In the genomic region with DNA sequence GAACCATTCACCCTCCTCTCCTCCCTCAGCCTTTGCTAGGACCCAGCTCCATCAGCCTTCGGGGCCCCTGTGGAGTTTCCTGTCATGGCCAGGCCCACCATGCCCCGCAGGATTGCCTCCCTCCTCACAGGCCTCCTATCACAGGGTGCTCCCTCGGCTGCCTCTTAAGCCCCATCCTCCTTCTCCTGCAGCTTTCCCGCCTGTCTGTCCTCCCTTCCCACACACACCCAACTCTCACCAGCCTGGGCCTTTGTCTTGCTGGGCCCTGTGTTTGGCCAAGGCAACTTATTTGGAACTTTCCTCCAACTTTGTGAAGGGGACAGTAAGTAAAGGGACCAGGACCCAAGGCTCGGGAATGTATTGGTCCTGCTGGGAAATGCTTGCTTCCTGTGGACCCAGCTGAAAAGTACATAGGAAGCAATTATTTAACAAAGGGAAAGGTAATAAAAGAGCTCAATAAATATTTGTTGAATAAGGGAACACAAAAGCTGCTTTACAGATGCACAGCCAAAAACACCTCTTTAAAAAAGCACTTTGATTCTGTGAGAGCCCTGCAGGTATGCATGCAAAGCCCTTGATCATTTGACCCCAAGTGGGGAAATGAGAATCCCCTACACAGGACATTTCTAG, we compare ENCODE assay signal across 20 cellular contexts. TPM values are rescaled to one million over a fixed set of nuclear protein-coding genes. Genes with fewer than 3 reads are reported as not detected.
DNase-seq lines count a peak whose midpoint lies in the region; ATAC-seq and TF ChIP-seq lines count a peak whose summit lies in the region.
"Had no signal": no experiment of that assay in that cellular context is flagged by ENCODE, and none has a peak within 500 bp of the region (broad histone marks: within the 10 kb centered on the region; RNA-seq: fewer than 3 reads in every experiment).

No MANE protein-coding gene starts in this region.

- H3K36me3 Mint-ChIP-seq in GM23338 (ENCODE audit: low read depth) = no peaks in the 10 kb centered on the region
- peaks cover 3% of the 10 kb centered on the region for H3K36me3 Mint-ChIP-seq in effector memory CD8-positive, alpha-beta T cell (ENCODE audit: insufficient read depth)
- H3K36me3 Mint-ChIP-seq in activated naive CD4-positive, alpha-beta T cell treated with anti-CD3 and anti-CD28 coated beads, Interleukin-2, amount 50 U/mL, for 72 hours = no peaks in the 10 kb centered on the region
- H3K36me3 Mint-ChIP-seq: activated naive CD8-positive, alpha-beta T cell treated with anti-CD3 and anti-CD28 coated beads, Interleukin-2, amount 10 ng/mL, durations not matched to agents 7 days and 5 days had no signal

- no peaks in the 10 kb centered on the region for H4K20me1 ChIP-seq in GM23338 (replicated peaks; ENCODE audit: insufficient read depth)

- no peak for TF ChIP-seq CTCF in GM23338 (conservative IDR thresholded peaks at IDR 0.05; ENCODE audit: low read depth in 2 of 2)
- TF ChIP-seq CTCF in prostate gland (IDR thresholded peaks at IDR 0.05) = no peak

- 40% methylated on average over 5 of the region's 5 CpGs for WGBS in prostate gland

- no peak overlapping the region for H3K4me2 ChIP-seq in GM23338

- H2AFZ ChIP-seq in GM23338 = no peak overlapping the region

- no peaks in the 10 kb centered on the region for H3K27me3 ChIP-seq in GM23338 (ENCODE audit: insufficient read depth)
- no peaks in the 10 kb centered on the region for H3K27me3 ChIP-seq in prostate gland (replicated peaks; ENCODE audit: insufficient read depth)
- H3K27me3 ChIP-seq: body of pancreas, right atrium auricular region, testis had no signal

- no peaks in the 10 kb centered on the region for H3K9me3 Mint-ChIP-seq in GM23338
- H3K9me3 Mint-ChIP-seq in effector memory CD8-positive, alpha-beta T cell = no peaks in the 10 kb centered on the region
- no peaks in the 10 kb centered on the region for H3K9me3 Mint-ChIP-seq in activated naive CD4-positive, alpha-beta T cell treated with anti-CD3 and anti-CD28 coated beads, Interleukin-2, amount 50 U/mL, for 72 hours
- H3K9me3 Mint-ChIP-seq: activated naive CD8-positive, alpha-beta T cell treated with anti-CD3 and anti-CD28 coated beads, Interleukin-2, amount 10 ng/mL, durations not matched to agents 7 days and 5 days; immature natural killer cell had no signal

- no peak overlapping the region for H3K27ac Mint-ChIP-seq in GM23338
- H3K27ac Mint-ChIP-seq in effector memory CD8-positive, alpha-beta T cell = peak overlapping the region; percentile 54 to 59
- no peak overlapping the region for H3K27ac Mint-ChIP-seq in activated naive CD4-positive, alpha-beta T cell treated with anti-CD3 and anti-CD28 coated beads, Interleukin-2, amount 50 U/mL, for 72 hours
- H3K27ac Mint-ChIP-seq: activated naive CD8-positive, alpha-beta T cell treated with anti-CD3 and anti-CD28 coated beads, Interleukin-2, amount 10 ng/mL, durations not matched to agents 7 days and 5 days; B cell had no signal

- H3K9me3 ChIP-seq in prostate gland = no peaks in the 10 kb centered on the region
- H3K9me3 ChIP-seq: body of pancreas, right atrium auricular region, testis had no signal

- no peaks in the 10 kb centered on the region for H3K9me2 ChIP-seq in GM23338 (ENCODE audit: insufficient read depth)

- H3K27ac ChIP-seq in GM23338 (ENCODE audit: low read depth) (no peak overlapping the region), prostate gland (peak overlapping the region in 1 of 2 donors; percentile 50)
- H3K27ac ChIP-seq: right atrium auricular region, testis had no signal

- DNase-seq in DMS53 (lab: John Stamatoyannopoulos, UW) (peak; percentile 45), DMS53 treated with DMSO at 0.1 percent for 48 hours (lab: John Stamatoyannopoulos, UW; ENCODE audit: unreplicated experiment) (no peak), GM23338 (ENCODE audit: low spot score) (no peak), prostate gland (ENCODE audit: low spot score) (peak; percentile 42)
- DNase-seq in effector memory CD8-positive, alpha-beta T cell = no peak
- no peak for DNase-seq in activated naive CD4-positive, alpha-beta T cell treated with anti-CD3 and anti-CD28 coated beads, Interleukin-2, amount 50 U/mL, for 72 hours (ENCODE audit: low spot score in 2 of 2)
- DNase-seq: 8988T; activated naive CD8-positive, alpha-beta T cell treated with anti-CD3 and anti-CD28 coated beads, Interleukin-2, amount 10 ng/mL, durations not matched to agents 7 days and 5 days; activated T-cell treated with anti-CD3 and anti-CD28 coated beads, Interleukin-2, amount 50 U/mL, for 48 hours; immature natural killer cell; NCI-H187; NCI-H446; occipital lobe; SHP77 had no signal

- intact Hi-C loops in prostate gland (cut with DNase I) = no loop called here

- peaks cover 4% of the 10 kb centered on the region; the same call in 1 of the 2 replicates for H3K4me1 ChIP-seq in GM23338 (ENCODE audit: insufficient read depth)
- peaks cover 26% of the 10 kb centered on the region for H3K4me1 ChIP-seq in prostate gland (replicated peaks)
- H3K4me1 ChIP-seq: right atrium auricular region had no signal

- ATAC-seq in GM23338 (peak; percentile 28), GM18498 (IDR thresholded peaks at IDR 0.05; ENCODE audit: unreplicated experiment) (no peak), GM19324 (IDR thresholded peaks at IDR 0.05; ENCODE audit: low FRiP score, unreplicated experiment) (no peak)
- ATAC-seq in effector memory CD8-positive, alpha-beta T cell (replicated peaks) = no peak
- ATAC-seq in activated naive CD4-positive, alpha-beta T cell treated with anti-CD3 and anti-CD28 coated beads, Interleukin-2, amount 50 U/mL, for 72 hours = no peak

- H3K36me3 ChIP-seq in GM23338 (ENCODE audit: insufficient read depth) (no peaks in the 10 kb centered on the region), prostate gland (no peaks in the 10 kb centered on the region)
- H3K36me3 ChIP-seq: right atrium auricular region had no signal

- H3K4me3 ChIP-seq in GM23338 (no peak overlapping the region), prostate gland (no peak overlapping the region)
- H3K4me3 ChIP-seq: body of pancreas, right atrium auricular region, testis had no signal

- H3K79me2 ChIP-seq in GM23338 (replicated peaks; ENCODE audit: insufficient read depth) = no peaks in the 10 kb centered on the region

- H3K27me3 Mint-ChIP-seq in GM23338 (ENCODE audit: insufficient read depth, low read depth, poor library complexity) = peaks cover 5% of the 10 kb centered on the region
- H3K27me3 Mint-ChIP-seq in effector memory CD8-positive, alpha-beta T cell = no peaks in the 10 kb centered on the region
- H3K27me3 Mint-ChIP-seq: B cell had no signal

- no peaks in the 10 kb centered on the region for H3F3A ChIP-seq in GM23338 (replicated peaks; ENCODE audit: low read depth)

- H3K4me3 Mint-ChIP-seq in GM23338 = no peak overlapping the region
- no peak overlapping the region for H3K4me3 Mint-ChIP-seq in effector memory CD8-positive, alpha-beta T cell
- H3K4me3 Mint-ChIP-seq: activated naive CD8-positive, alpha-beta T cell treated with anti-CD3 and anti-CD28 coated beads, Interleukin-2, amount 10 ng/mL, durations not matched to agents 7 days and 5 days; B cell had no signal

- H3K4me1 Mint-ChIP-seq in GM23338 = peaks cover 9% of the 10 kb centered on the region
- peaks cover 13 to 16% of the 10 kb centered on the region in 2 donors for H3K4me1 Mint-ChIP-seq in effector memory CD8-positive, alpha-beta T cell (ENCODE audit: low read depth in 2 of 2)

- no peak for TF ChIP-seq POLR2A in prostate gland (IDR thresholded peaks at IDR 0.05)

TF ChIP-seq in GM23338, 12 proteins besides CTCF, POLR2A, EP300 and RAD21 (continues in another document):
- no peak for TF ChIP-seq EZH2 (IDR thresholded peaks at IDR 0.05; ENCODE audit: low read depth, unreplicated experiment)

RNA-seq across cellular contexts. Expression of a gene that starts 31.5 kb away (rescaled TPM):
- 0.80 and 1.2 TPM in 2 replicates for total RNA-seq in GM23338 (2014; rRNA removed; shearing (Covaris generic))
- polyA plus RNA-seq in GM23338 (2016; fragmentation: Nextera tagmentation; extraction: Ambion mirVana) = 0.23 and 0.24 TPM in 2 replicates
- 10 to 100 TPM; 23.1 to 28.7 TPM for total RNA-seq in prostate gland
- total RNA-seq in activated naive CD4-positive, alpha-beta T cell treated with anti-CD3 and anti-CD28 coated beads, Interleukin-2, amount 50 U/mL, for 72 hours = 10 to 100 TPM in 1 of 2 donors, 1 to 10 TPM in 1; 6.6 to 14.2 TPM

Comparison
In these comparisons a context has a peak if more than half of its experiments do, and no peak if none do; other contexts are left out.
1. DNase-seq: peak in DMS53 (single experiment) and prostate gland (single experiment); none in DMS53 treated with DMSO at 0.1 percent for 48 hours (single experiment), GM23338 (single experiment), effector memory CD8-positive, alpha-beta T cell (0 of 3) and activated naive CD4-positive, alpha-beta T cell treated with anti-CD3 and anti-CD28 coated beads, Interleukin-2, amount 50 U/mL, for 72 hours (0 of 2).
2. H3K27ac Mint-ChIP-seq: peak in effector memory CD8-positive, alpha-beta T cell (2 of 2); none in GM23338 (single experiment) and activated naive CD4-positive, alpha-beta T cell treated with anti-CD3 and anti-CD28 coated beads, Interleukin-2, amount 50 U/mL, for 72 hours (0 of 2).